In genomic region chr3:159902531-159903314, GRCh38 we compare ENCODE assay signal across 11 cellular contexts.
DNase-seq lines count a peak whose midpoint lies in the region; ATAC-seq and TF ChIP-seq lines count a peak whose summit lies in the region.
"Had no signal": no experiment of that assay in that cellular context is flagged by ENCODE, and none has a peak within 500 bp of the region (broad histone marks: within the 10 kb centered on the region; RNA-seq: fewer than 3 reads in every experiment).

No MANE protein-coding gene starts in this region.

- no peak for DNase-seq in Kasumi-1 (lab: John Stamatoyannopoulos, UW)
- DNase-seq in cortex of kidney (lab: John Stamatoyannopoulos, UW) = no peak
- no peak for DNase-seq in NCI-H748 treated with DMSO at 0.1 percent for 48 hours (lab: John Stamatoyannopoulos, UW)
- no peak for DNase-seq in spleen
- DNase-seq: activated CD4-positive, alpha-beta T cell treated with anti-CD3 and anti-CD28 coated beads for 48 hours had no signal

- TF ChIP-seq POLR2A in spleen (IDR thresholded peaks at IDR 0.05) = no peak

- no peaks in the 10 kb centered on the region for H3K9me3 ChIP-seq in OCI-LY3 (ENCODE audit: insufficient read depth, low read length)
- H3K9me3 ChIP-seq in spleen = no peaks in the 10 kb centered on the region
- H3K9me3 ChIP-seq: thoracic aorta had no signal

- H2AFZ ChIP-seq in OCI-LY3 (ENCODE audit: low read depth, low read length) = peak overlapping the region; percentile 66

- H3K36me3 ChIP-seq in OCI-LY3 (replicated peaks; ENCODE audit: low read depth, low read length) (no peaks in the 10 kb centered on the region), spleen (no peaks in the 10 kb centered on the region)

- peak overlapping the region; percentile 31; the same call in 1 of the 2 replicates for H3K9ac ChIP-seq in OCI-LY3 (ENCODE audit: low read length)

- H3K4me1 ChIP-seq in OCI-LY3 (ENCODE audit: low read length) (peaks cover 65% of the 10 kb centered on the region), spleen (peaks cover 0 to 24% (median 7%) of the 10 kb centered on the region in 6 donors)

- ATAC-seq in GM18499 (IDR thresholded peaks at IDR 0.05; ENCODE audit: insufficient read depth, unreplicated experiment) = peak; percentile 36
- peak; percentile 65 for ATAC-seq in GM19467 (IDR thresholded peaks at IDR 0.05; ENCODE audit: unreplicated experiment)
- peak; percentile 73 for ATAC-seq in HG03025 (IDR thresholded peaks at IDR 0.05; ENCODE audit: low FRiP score, unreplicated experiment)

- peak overlapping the region; percentile 70 for H3K27ac ChIP-seq in OCI-LY3 (ENCODE audit: low read length)
- no peak overlapping the region for H3K27ac ChIP-seq in spleen
- H3K27ac ChIP-seq: C4-2B, thoracic aorta had no signal

- H3K4me3 ChIP-seq in OCI-LY3 (ENCODE audit: low read length) (peak overlapping the region; percentile 16; the same call in 1 of the 2 replicates), spleen (no peak overlapping the region)
- H3K4me3 ChIP-seq: thoracic aorta had no signal

- no peaks in the 10 kb centered on the region for H4K20me1 ChIP-seq in OCI-LY3 (ENCODE audit: insufficient read depth, low read length)

- H3K79me2 ChIP-seq in OCI-LY3 (ENCODE audit: low read length) = no peaks in the 10 kb centered on the region

- 51 to 62% (median 58%) methylated on average over 8 of the region's 8 CpGs for WGBS in spleen, 5 donors

- intact Hi-C loops in spleen (cut with DNase I; ENCODE audit: low total_unique reads) = no loop called here

- no peak for TF ChIP-seq CTCF in OCI-LY3 (IDR thresholded peaks at IDR 0.05; ENCODE audit: low read depth, low read length)
- TF ChIP-seq CTCF in spleen (IDR thresholded peaks at IDR 0.05 in 8 of 11, conservative IDR thresholded peaks at IDR 0.05 in 3 of 11) = no peak

- peak overlapping the region; percentile 79 for H3K4me2 ChIP-seq in OCI-LY3 (ENCODE audit: low read length)

- H3K27me3 ChIP-seq in OCI-LY3 (ENCODE audit: low read depth, low read length) (no peaks in the 10 kb centered on the region), spleen (replicated peaks in 1 of 7) (no peaks in the 10 kb centered on the region)
